23 cellular contexts compared by ENCODE assay signal in genomic region chr14:98236314-98236713, GRCh38.
DNase-seq lines count a peak whose midpoint lies in the region; ATAC-seq, FAIRE-seq and TF ChIP-seq lines count a peak whose summit lies in the region.
"Had no signal": no experiment of that assay in that cellular context is flagged by ENCODE, and none has a peak within 500 bp of the region (broad histone marks: within the 10 kb centered on the region; RNA-seq: fewer than 3 reads in every experiment).

No MANE protein-coding gene starts in this region.

- WGBS in GM12878 (ENCODE audit: insufficient coverage, insufficient replicate concordance, low lambda C conversion rate, missing lambda C conversion rate): 0% methylated on average over 3 of the region's 3 CpGs

- TF ChIP-seq RAD21 in GM12878 (IDR thresholded peaks at IDR 0.05; ENCODE audit: insufficient read depth, low read depth, low read length): no peak

- no peaks in the 10 kb centered on the region for H3K27me3 ChIP-seq in DND-41 (ENCODE audit: insufficient read depth, low read length, poor library complexity)
- H3K27me3 ChIP-seq in GM12878 (replicated peaks in 1 of 2; ENCODE audit: control insufficient read depth in 2 of 2, insufficient read depth in 2 of 2, low read length in 1 of 2): no peaks in the 10 kb centered on the region
- no peaks in the 10 kb centered on the region for H3K27me3 ChIP-seq in keratinocyte (ENCODE audit: control insufficient read depth, extremely low read depth, insufficient read depth, low read length)
- H3K27me3 ChIP-seq: BE2C; BLaER1 treated with 17β-estradiol and CSF1 and Interleukin-3, amounts not matched to agents 10 nM and 100 nM had no signal

- dilution Hi-C loops in keratinocyte (cut with MboI; ENCODE audit: extremely low pct_ligation_motif_present, low sequenced_read_pairs): no loop called here

- H2AFZ ChIP-seq in DND-41 (ENCODE audit: low read depth, low read length) (no peak overlapping the region), GM12878 (ENCODE audit: control insufficient read depth, low read depth, low read length) (no peak overlapping the region), keratinocyte (ENCODE audit: control insufficient read depth, low read length) (no peak overlapping the region)
- H2AFZ ChIP-seq: GM23248 had no signal

- H3K4me2 ChIP-seq in DND-41 (ENCODE audit: insufficient read depth, low read length) (no peak overlapping the region), GM12878 (ENCODE audit: control insufficient read depth, insufficient read depth) (no peak overlapping the region), keratinocyte (ENCODE audit: control insufficient read depth, extremely low read depth, insufficient read depth, low read depth, low read length) (no peak overlapping the region)
- H3K4me2 ChIP-seq: BLaER1 treated with 17β-estradiol and CSF1 and Interleukin-3, amounts not matched to agents 10 nM and 100 nM had no signal

- H3K4me3 ChIP-seq in DND-41 (ENCODE audit: low read depth in 1 of 2, low read length in 2 of 2): no peak overlapping the region
- no peak overlapping the region for H3K4me3 ChIP-seq in GM12878
- H3K4me3 ChIP-seq in keratinocyte (ENCODE audit: control insufficient read depth in 2 of 3, extremely low read depth in 1 of 3, insufficient read depth in 2 of 3, low read depth in 1 of 3, low read length in 3 of 3): no peak overlapping the region
- H3K4me3 ChIP-seq: BLaER1 treated with 17β-estradiol and CSF1 and Interleukin-3, amounts not matched to agents 10 nM and 100 nM; GM23248 had no signal

- no peak for TF ChIP-seq EP300 in GM12878 (IDR thresholded peaks at IDR 0.05; ENCODE audit: borderline replicate concordance in 1 of 2, control insufficient read depth in 1 of 2, low read depth in 2 of 2, low read length in 2 of 2)

- H4K20me1 ChIP-seq in DND-41 (ENCODE audit: insufficient read depth, low read length) (no peaks in the 10 kb centered on the region), GM12878 (ENCODE audit: control insufficient read depth, insufficient read depth) (no peaks in the 10 kb centered on the region), keratinocyte (ENCODE audit: control insufficient read depth, extremely low read depth, insufficient read depth, low read length) (no peaks in the 10 kb centered on the region)
- H4K20me1 ChIP-seq: BLaER1 treated with 17β-estradiol and CSF1 and Interleukin-3, amounts not matched to agents 10 nM and 100 nM had no signal

- no peaks in the 10 kb centered on the region for H3K9me1 ChIP-seq in keratinocyte (ENCODE audit: control insufficient read depth, extremely low read depth, insufficient read depth, low read length)

- peak overlapping the region; percentile 1; the same call in 1 of the 2 replicates for H3K27ac ChIP-seq in DND-41 (ENCODE audit: low read length)
- H3K27ac ChIP-seq in GM12878 (ENCODE audit: control insufficient read depth, insufficient read depth): no peak overlapping the region
- no peak overlapping the region for H3K27ac ChIP-seq in keratinocyte (ENCODE audit: control insufficient read depth, insufficient read depth, low read length)
- H3K27ac ChIP-seq: 22Rv1; BLaER1 treated with 17β-estradiol and CSF1 and Interleukin-3, amounts not matched to agents 10 nM and 100 nM; GM23248 had no signal

- in situ Hi-C loops in GM12878 (cut with MboI): no loop called here

- POLR2A ChIA-PET in activated CD4-positive, alpha-beta T cell treated with anti-CD3 and anti-CD28 coated beads for 36 hours (lab: Charles Lee): no interaction called here
- POLR2A ChIA-PET in GM12878 (lab: Charles Lee): interaction anchor here (0.9 to 1.0 kb wide), 2 partner anchors 10 to 38 kb away, joined by 3 read pairs; no protein-coding TSS in a partner anchor

- FAIRE-seq in GM12878 (lab: Jason Lieb, UNC): no peak
- peak; percentile 9 for FAIRE-seq in keratinocyte (lab: Jason Lieb, UNC)
- FAIRE-seq: A204.1, D721Med, H1 had no signal

- ATAC-seq in activated CD4-positive, alpha-beta T cell treated with anti-CD3 and anti-CD28 coated beads for 36 hours: no peak
- ATAC-seq in DND-41 (ENCODE audit: insufficient read depth, low read depth): no peak
- peak; percentile 63 for ATAC-seq in GM12878
- no peak for ATAC-seq in GM21360 (IDR thresholded peaks at IDR 0.05; ENCODE audit: unreplicated experiment)
- ATAC-seq in HG03378 (IDR thresholded peaks at IDR 0.05; ENCODE audit: unreplicated experiment): no peak
- no peak for ATAC-seq in HG03469 (IDR thresholded peaks at IDR 0.05; ENCODE audit: unreplicated experiment)

- no TSS peak for BruUV-seq in GM12878 (replicated peaks; lab: Mats Ljungman, UMichigan)

- intact Hi-C loops in activated CD4-positive, alpha-beta T cell treated with anti-CD3 and anti-CD28 coated beads for 36 hours (cut with DNase I, micrococcal nuclease): loop anchor here in 1 of 2 experiments (10.0 kb wide), 1 partner anchor 458 kb away; no protein-coding TSS in a partner anchor
- intact Hi-C loops in GM12878 (cut with micrococcal nuclease; ENCODE audit: unreplicated experiment): no loop called here

- no peak overlapping the region for H3K4me3 Mint-ChIP-seq in activated CD4-positive, alpha-beta T cell treated with anti-CD3 and anti-CD28 coated beads for 36 hours
- H3K4me3 Mint-ChIP-seq: CD14-positive monocyte; CD4-positive, alpha-beta T cell; CD8-positive, alpha-beta memory T cell had no signal

- H3K36me3 ChIP-seq in DND-41 (ENCODE audit: insufficient read depth, low read length) (no peaks in the 10 kb centered on the region), GM12878 (ENCODE audit: control insufficient read depth in 2 of 2, insufficient read depth in 2 of 2, low read length in 1 of 2) (no peaks in the 10 kb centered on the region), keratinocyte (ENCODE audit: control insufficient read depth in 2 of 2, extremely low read depth in 1 of 2, insufficient read depth in 2 of 2, low read length in 2 of 2) (no peaks in the 10 kb centered on the region)
- H3K36me3 ChIP-seq: BE2C; BLaER1 treated with 17β-estradiol and CSF1 and Interleukin-3, amounts not matched to agents 10 nM and 100 nM had no signal

- H3K36me3 Mint-ChIP-seq in activated CD4-positive, alpha-beta T cell treated with anti-CD3 and anti-CD28 coated beads for 36 hours (ENCODE audit: low read depth): peaks cover 12% of the 10 kb centered on the region
- H3K36me3 Mint-ChIP-seq: CD14-positive monocyte; CD8-positive, alpha-beta memory T cell had no signal

- no peaks in the 10 kb centered on the region for H3K9me3 ChIP-seq in DND-41 (ENCODE audit: insufficient read depth, low read length, severe bottlenecking)
- no peaks in the 10 kb centered on the region; the same call in 1 of the 3 replicates for H3K9me3 ChIP-seq in GM12878 (replicated peaks; ENCODE audit: control insufficient read depth, insufficient read depth, low read length)
- H3K9me3 ChIP-seq in keratinocyte (ENCODE audit: control insufficient read depth, low read depth, low read length): no peaks in the 10 kb centered on the region
- H3K9me3 ChIP-seq: BE2C; BLaER1 treated with 17β-estradiol and CSF1 and Interleukin-3, amounts not matched to agents 10 nM and 100 nM had no signal

- SMC1A ChIA-PET in GM12878 (lab: Charles Lee; ENCODE audit: uncharacterized antibody, unreplicated experiment): interaction anchor here (0.6 to 14.0 kb wide), 12 partner anchors 9 to 256 kb away, joined by 3 to 320 read pairs (median 6); no protein-coding TSS in a partner anchor

- H3K27ac Mint-ChIP-seq in activated CD4-positive, alpha-beta T cell treated with anti-CD3 and anti-CD28 coated beads for 36 hours: peak overlapping the region; percentile 53
- H3K27ac Mint-ChIP-seq: CD14-positive monocyte; CD4-positive, alpha-beta T cell; CD8-positive, alpha-beta memory T cell had no signal

- peaks cover 5% of the 10 kb centered on the region for H3K9me3 Mint-ChIP-seq in activated CD4-positive, alpha-beta T cell treated with anti-CD3 and anti-CD28 coated beads for 36 hours (ENCODE audit: low read depth)
- H3K9me3 Mint-ChIP-seq: CD8-positive, alpha-beta memory T cell had no signal

- H3K4me1 Mint-ChIP-seq in activated CD4-positive, alpha-beta T cell treated with anti-CD3 and anti-CD28 coated beads for 36 hours: peaks cover 61% of the 10 kb centered on the region
- H3K4me1 Mint-ChIP-seq: CD14-positive monocyte had no signal

- no peak for DNase-seq in activated CD4-positive, alpha-beta T cell treated with anti-CD3 and anti-CD28 coated beads for 36 hours
- DNase-seq in activated CD4-positive, alpha-beta T cell treated with anti-CD3 and anti-CD28 coated beads, Interleukin-2, amount 50 U/mL, for 48 hours: no peak
- DNase-seq in DND-41 (no peak), GM12878 (ENCODE audit: low read depth, low spot score) (no peak), keratinocyte (ENCODE audit: low read depth, low spot score) (no peak)
- DNase-seq: BE2C; CD4-positive, alpha-beta T cell; CD8-positive, alpha-beta memory T cell; DMS 273 treated with DMSO at 0.1 percent for 48 hours; DMS79; GF-D8; GM23248; H7; HCEC 1CT had no signal

- TF ChIP-seq CTCF in DND-41 (IDR thresholded peaks at IDR 0.05; ENCODE audit: borderline replicate concordance, extremely low read depth, low read length, poor library complexity, severe bottlenecking) (no peak), GM12878 (IDR thresholded peaks at IDR 0.05 in 2 of 3, conservative IDR thresholded peaks at IDR 0.05 in 1 of 3; ENCODE audit: control insufficient read depth in 2 of 3, extremely low read depth in 1 of 3, insufficient read depth in 1 of 3, low read depth in 3 of 3, low read length in 3 of 3) (no peak), keratinocyte (optimal IDR thresholded peaks at IDR 0.05 in 1 of 3, IDR thresholded peaks at IDR 0.05 in 1 of 3, conservative IDR thresholded peaks at IDR 0.05 in 1 of 3; ENCODE audit: extremely low read depth in 1 of 3, insufficient read depth in 2 of 3, low read length in 3 of 3) (no peak)

- H3K4me1 ChIP-seq in DND-41 (ENCODE audit: insufficient read depth, low read length): peaks cover 12% of the 10 kb centered on the region
- H3K4me1 ChIP-seq in GM12878 (ENCODE audit: control insufficient read depth, insufficient read depth, low read length): no peaks in the 10 kb centered on the region
- peaks cover 12% of the 10 kb centered on the region for H3K4me1 ChIP-seq in keratinocyte (ENCODE audit: control insufficient read depth, extremely low read depth, insufficient read depth, low read length)
- H3K4me1 ChIP-seq: BE2C had no signal

- no peaks in the 10 kb centered on the region for H3K27me3 Mint-ChIP-seq in activated CD4-positive, alpha-beta T cell treated with anti-CD3 and anti-CD28 coated beads for 36 hours
- H3K27me3 Mint-ChIP-seq: CD4-positive, alpha-beta T cell; CD8-positive, alpha-beta memory T cell had no signal

- RAD21 ChIA-PET in GM12878 (lab: Charles Lee; ENCODE audit: unreplicated experiment): interaction anchor here (0.9 to 2.0 kb wide), 3 partner anchors 36 to 96 kb away, joined by 3 to 4 read pairs (median 4); no protein-coding TSS in a partner anchor

- CTCF ChIA-PET in activated CD4-positive, alpha-beta T cell treated with anti-CD3 and anti-CD28 coated beads for 36 hours (lab: Charles Lee): interaction anchor here (0.7 to 1.5 kb wide), 2 partner anchors 9 to 1034 kb away, joined by 3 to 6 read pairs; no protein-coding TSS in a partner anchor
- CTCF ChIA-PET in GM12878 (lab: Yijun Ruan, JAX): interaction anchor here (1.1 to 1.7 kb wide), 5 partner anchors 8 to 1030 kb away, joined by 3 to 6 read pairs (median 3); no protein-coding TSS in a partner anchor

- H3K9ac ChIP-seq in DND-41 (ENCODE audit: low read depth, low read length): no peak overlapping the region
- no peak overlapping the region for H3K9ac ChIP-seq in GM12878 (ENCODE audit: control insufficient read depth, insufficient read depth, low read length)
- H3K9ac ChIP-seq in keratinocyte (ENCODE audit: control insufficient read depth, extremely low read depth, insufficient read depth, low read length): no peak overlapping the region
- H3K9ac ChIP-seq: BLaER1 treated with 17β-estradiol and CSF1 and Interleukin-3, amounts not matched to agents 10 nM and 100 nM; GM23248 had no signal

- TF ChIP-seq POLR2A in GM12878 (IDR thresholded peaks at IDR 0.05; ENCODE audit: low read depth, low read length): no peak

- H3K79me2 ChIP-seq in DND-41 (ENCODE audit: insufficient read depth, low read length) (no peaks in the 10 kb centered on the region), GM12878 (ENCODE audit: control insufficient read depth, insufficient read depth, low read length) (no peaks in the 10 kb centered on the region), keratinocyte (ENCODE audit: control insufficient read depth, insufficient read depth, low read length) (no peaks in the 10 kb centered on the region)
